25 cellular contexts compared by ENCODE assay signal in genomic region chr5:30968971-30969370, GRCh38.
"Had no signal": no experiment of that assay in that cellular context is flagged by ENCODE, and none has a peak within 500 bp of the region (broad histone marks: within the 10 kb centered on the region; RNA-seq: fewer than 3 reads in every experiment).

No MANE protein-coding gene starts in this region.

- H3K4me1 Mint-ChIP-seq: activated CD4-positive, alpha-beta memory T cell treated with anti-CD3 and anti-CD28 coated beads, Interleukin-2, amount 10 ng/mL, durations not matched to agents 7 days and 5 days; activated naive CD8-positive, alpha-beta T cell treated with anti-CD3 and anti-CD28 coated beads for 36 hours; activated T-helper 17 cell treated with anti-CD3 and anti-CD28 coated beads, Interleukin-2, amount 50 U/mL, for 72 hours; central memory CD8-positive, alpha-beta T cell had no signal

- H3K36me3 ChIP-seq: MG63 had no signal

- DNase-seq: activated CD4-positive, alpha-beta memory T cell treated with anti-CD3 and anti-CD28 coated beads, Interleukin-2, amount 10 ng/mL, durations not matched to agents 7 days and 5 days; activated CD4-positive, alpha-beta T cell treated with anti-CD3 and anti-CD28 coated beads, Interleukin-2, amount 50 U/mL, for 1 hour; activated CD4-positive, CD25-positive, alpha-beta regulatory T cell; activated gamma-delta T cell; activated naive CD4-positive, alpha-beta T cell treated with anti-CD3 and anti-CD28 coated beads for 36 hours; activated naive CD8-positive, alpha-beta T cell treated with anti-CD3 and anti-CD28 coated beads for 36 hours; activated T-cell treated with anti-CD3 and anti-CD28 coated beads for 4 hours; activated T-cell treated with anti-CD3 and anti-CD28 coated beads, Interleukin-2, amount 50 U/mL, for 48 hours; anterior cingulate cortex; body of pancreas; MG63; NCI-H1105; NCI-H1436; NCI-H1694 treated with DMSO at 0.1 percent for 48 hours; NCI-H2029 treated with DMSO at 0.1 percent for 48 hours; NCI-H510A treated with DMSO at 0.1 percent for 48 hours; NCI-H69; NK-92 treated with Interleukin-12 subunit alpha and Interleukin-12 subunit beta, amount 100 ng/mL, for 24 hours; OCI-M1; RPMI8226; T-helper 1 cell had no signal

- H3K4me3 Mint-ChIP-seq: activated CD4-positive, alpha-beta memory T cell treated with anti-CD3 and anti-CD28 coated beads, Interleukin-2, amount 10 ng/mL, durations not matched to agents 7 days and 5 days; activated naive CD4-positive, alpha-beta T cell treated with anti-CD3 and anti-CD28 coated beads for 36 hours; activated naive CD8-positive, alpha-beta T cell treated with anti-CD3 and anti-CD28 coated beads for 36 hours; activated T-helper 17 cell treated with anti-CD3 and anti-CD28 coated beads, Interleukin-2, amount 50 U/mL, for 72 hours; central memory CD8-positive, alpha-beta T cell had no signal

- H3K36me3 Mint-ChIP-seq: activated naive CD8-positive, alpha-beta T cell treated with anti-CD3 and anti-CD28 coated beads for 36 hours had no signal

- H3K9me3 ChIP-seq: body of pancreas, MG63 had no signal

- H3K4me3 ChIP-seq: body of pancreas, MG63, SK-N-MC had no signal

- H3K4me1 ChIP-seq: body of pancreas had no signal

- H3K27ac Mint-ChIP-seq: activated CD4-positive, alpha-beta memory T cell treated with anti-CD3 and anti-CD28 coated beads, Interleukin-2, amount 10 ng/mL, durations not matched to agents 7 days and 5 days; activated naive CD4-positive, alpha-beta T cell treated with anti-CD3 and anti-CD28 coated beads for 36 hours; activated naive CD8-positive, alpha-beta T cell treated with anti-CD3 and anti-CD28 coated beads for 36 hours; activated T-helper 17 cell treated with anti-CD3 and anti-CD28 coated beads, Interleukin-2, amount 50 U/mL, for 72 hours had no signal

- H3K27me3 Mint-ChIP-seq: activated CD4-positive, alpha-beta memory T cell treated with anti-CD3 and anti-CD28 coated beads, Interleukin-2, amount 10 ng/mL, durations not matched to agents 7 days and 5 days; activated naive CD8-positive, alpha-beta T cell treated with anti-CD3 and anti-CD28 coated beads for 36 hours; activated T-helper 17 cell treated with anti-CD3 and anti-CD28 coated beads, Interleukin-2, amount 50 U/mL, for 72 hours; central memory CD8-positive, alpha-beta T cell had no signal

- H3K27ac ChIP-seq: body of pancreas, SK-N-MC, VCaP had no signal

- H3K27me3 ChIP-seq: body of pancreas, MG63 had no signal
